25 cellular contexts compared by ENCODE assay signal in genomic region chr2:204389122-204389521, GRCh38.
"Had no signal": no experiment of that assay in that cellular context is flagged by ENCODE, and none has a peak within 500 bp of the region (broad histone marks: within the 10 kb centered on the region; RNA-seq: fewer than 3 reads in every experiment).

No MANE protein-coding gene starts in this region.

- H3K9ac ChIP-seq: KMS-11, SK-N-SH had no signal

- H3K4me3 ChIP-seq: K562 had no signal

- ATAC-seq: K562, T-cell had no signal

- H3K4me2 ChIP-seq: KMS-11, SK-N-SH had no signal

- H3K9me3 ChIP-seq: SK-N-SH had no signal

- H3K27ac ChIP-seq: HL-60, KMS-11 had no signal

- DNase-seq: Kasumi-1, MM.1S, NCI-H1092 treated with DMSO at 0.1 percent for 48 hours, NCI-H1417, NCI-H1436 treated with DMSO at 0.1 percent for 48 hours, NCI-H187 treated with DMSO at 0.1 percent for 48 hours, NCI-H2029 treated with DMSO at 0.1 percent for 48 hours, NCI-H2171 treated with DMSO at 0.1 percent for 48 hours, NCI-H226, NCI-H446, NCI-H510A, NCI-H524 treated with DMSO at 0.1 percent for 48 hours, NCI-H69, NCI-H774, Right ventricle myocardium superior, RPMI8226, SIG-M5, SK-N-SH, SW 1271, T-cell had no signal

- FAIRE-seq: HTR-8/SVneo, K562, RCC 7860 had no signal
